Comparison of ENCODE assay signal across 9 cellular contexts in genomic region chr17:10018461-10018891, GRCh38.
DNase-seq lines count a peak whose midpoint lies in the region; ATAC-seq and TF ChIP-seq lines count a peak whose summit lies in the region.
"Had no signal": no experiment of that assay in that cellular context is flagged by ENCODE, and none has a peak within 500 bp of the region (broad histone marks: within the 10 kb centered on the region; RNA-seq: fewer than 3 reads in every experiment).

No MANE protein-coding gene starts in this region.

- POLR2A ChIA-PET in HEK293 (lab: Yijun Ruan, JAX) = no interaction called here

- no peaks in the 10 kb centered on the region for H3K9me3 Mint-ChIP-seq in activated CD8-positive, alpha-beta memory T cell treated with anti-CD3 and anti-CD28 coated beads, Interleukin-2, amount 10 ng/mL, durations not matched to agents 7 days and 5 days (ENCODE audit: low read depth)

- TF ChIP-seq POLR2A in NB4 (IDR thresholded peaks at IDR 0.05; ENCODE audit: extremely low read depth, insufficient read length) = no peak

- peaks cover 3% of the 10 kb centered on the region for H3K27me3 ChIP-seq in lower lobe of right lung (ENCODE audit: low read depth)
- H3K27me3 ChIP-seq: colonic mucosa had no signal

- H3K27me3 Mint-ChIP-seq in activated CD8-positive, alpha-beta memory T cell treated with anti-CD3 and anti-CD28 coated beads, Interleukin-2, amount 10 ng/mL, durations not matched to agents 7 days and 5 days = no peaks in the 10 kb centered on the region

- TF ChIP-seq CTCF in GM13976 (IDR thresholded peaks at IDR 0.05; ENCODE audit: borderline replicate concordance, control extremely low read depth, extremely low read depth, insufficient read depth, missing control alignments) = no peak
- no peak for TF ChIP-seq CTCF in HEK293 (tag by site-specific recombination; IDR thresholded peaks at IDR 0.05)
- TF ChIP-seq CTCF in NB4 (IDR thresholded peaks at IDR 0.05; ENCODE audit: low read depth, low read length) = no peak
- no peak for TF ChIP-seq CTCF in lower lobe of right lung (IDR thresholded peaks at IDR 0.05)

- peak; percentile 51 for DNase-seq in GM13976 (ENCODE audit: low spot score)
- DNase-seq in NB4 (ENCODE audit: low read depth) = peak; percentile 92
- no peak for DNase-seq in lower lobe of right lung
- DNase-seq in activated CD8-positive, alpha-beta memory T cell treated with anti-CD3 and anti-CD28 coated beads, Interleukin-2, amount 10 ng/mL, durations not matched to agents 7 days and 5 days = no peak
- no peak for DNase-seq in middle frontal gyrus (ENCODE audit: extremely low spot score, low spot score)
- DNase-seq in amygdala (lab: John Stamatoyannopoulos, UW) = no peak
- DNase-seq in SW 1271 (lab: John Stamatoyannopoulos, UW) = no peak
- DNase-seq: colonic mucosa had no signal

- H3K4me1 Mint-ChIP-seq in activated CD8-positive, alpha-beta memory T cell treated with anti-CD3 and anti-CD28 coated beads, Interleukin-2, amount 10 ng/mL, durations not matched to agents 7 days and 5 days = no peaks in the 10 kb centered on the region

- H3K4me3 Mint-ChIP-seq in activated CD8-positive, alpha-beta memory T cell treated with anti-CD3 and anti-CD28 coated beads, Interleukin-2, amount 10 ng/mL, durations not matched to agents 7 days and 5 days = no peak overlapping the region

- H3K4me3 ChIP-seq in HEK293 (ENCODE audit: low read depth, low read length) (no peak overlapping the region), NB4 (ENCODE audit: low read depth, low read length) (peak overlapping the region; percentile 51), lower lobe of right lung (no peak overlapping the region)
- H3K4me3 ChIP-seq: colonic mucosa had no signal

- H3K27ac ChIP-seq in HEK293 (ENCODE audit: extremely low read depth, low read depth, low read length) = no peak overlapping the region
- peak overlapping the region; percentile 49 for H3K27ac ChIP-seq in lower lobe of right lung
- H3K27ac ChIP-seq: colonic mucosa had no signal

- no peak overlapping the region for H3K27ac Mint-ChIP-seq in activated CD8-positive, alpha-beta memory T cell treated with anti-CD3 and anti-CD28 coated beads, Interleukin-2, amount 10 ng/mL, durations not matched to agents 7 days and 5 days

- H3K9me3 ChIP-seq in HEK293 (ENCODE audit: control insufficient read depth, insufficient read depth, low read depth, low read length) (no peaks in the 10 kb centered on the region), lower lobe of right lung (no peaks in the 10 kb centered on the region)
- H3K9me3 ChIP-seq: colonic mucosa had no signal

- CTCF ChIA-PET in HEK293 (lab: Yijun Ruan, JAX) = no interaction called here
- CTCF ChIA-PET in activated CD8-positive, alpha-beta memory T cell treated with anti-CD3 and anti-CD28 coated beads, Interleukin-2, amount 10 ng/mL, durations not matched to agents 7 days and 5 days (lab: Charles Lee) = no interaction called here

- H3K4me1 ChIP-seq in HEK293 (ENCODE audit: control insufficient read depth, insufficient read depth, low read length) = peaks cover 9% of the 10 kb centered on the region
- peaks cover 37% of the 10 kb centered on the region for H3K4me1 ChIP-seq in lower lobe of right lung
- H3K4me1 ChIP-seq: colonic mucosa had no signal

- in situ Hi-C loops in GM13976 (cut with MboI; ENCODE audit: low sequenced_read_pairs, unreplicated experiment) = no loop called here

- intact Hi-C loops in lower lobe of right lung (cut with DNase I) = no loop called here

- H3K36me3 Mint-ChIP-seq in activated CD8-positive, alpha-beta memory T cell treated with anti-CD3 and anti-CD28 coated beads, Interleukin-2, amount 10 ng/mL, durations not matched to agents 7 days and 5 days = no peaks in the 10 kb centered on the region

- no peaks in the 10 kb centered on the region for H3K36me3 ChIP-seq in HEK293 (ENCODE audit: control insufficient read depth in 2 of 2, insufficient read depth in 1 of 2, low read length in 2 of 2)
- H3K36me3 ChIP-seq in lower lobe of right lung = no peaks in the 10 kb centered on the region
- H3K36me3 ChIP-seq: colonic mucosa had no signal

- ATAC-seq in lower lobe of right lung = peak; percentile 74 to 77
- ATAC-seq in activated CD8-positive, alpha-beta memory T cell treated with anti-CD3 and anti-CD28 coated beads, Interleukin-2, amount 10 ng/mL, durations not matched to agents 7 days and 5 days = no peak

TF ChIP-seq in HEK293, 187 proteins besides CTCF, POLR2A, EP300 and RAD21:
- TF ChIP-seq ZNF521 (tag by site-specific recombination; IDR thresholded peaks at IDR 0.05) (no peak), KLF1 (tag by site-specific recombination; IDR thresholded peaks at IDR 0.05) (no peak), GLIS1 (tag by site-specific recombination; IDR thresholded peaks at IDR 0.05) (peak; percentile 41; the same call in 1 of the 2 replicates), ATF2 (tag by site-specific recombination; IDR thresholded peaks at IDR 0.05; ENCODE audit: low read depth) (no peak), ZNF843 (tag by site-specific recombination; IDR thresholded peaks at IDR 0.05) (no peak), ZNF18 (tag by site-specific recombination; IDR thresholded peaks at IDR 0.05) (no peak), IKZF3 (tag by site-specific recombination; IDR thresholded peaks at IDR 0.05) (no peak), ZNF449 (tag by site-specific recombination; IDR thresholded peaks at IDR 0.05) (no peak), ZNF214 (tag by site-specific recombination; IDR thresholded peaks at IDR 0.05; ENCODE audit: borderline replicate concordance) (no peak), ZNF660 (tag by site-specific recombination; IDR thresholded peaks at IDR 0.05) (no peak), ZIC2 (tag by site-specific recombination; IDR thresholded peaks at IDR 0.05) (peak; percentile 94), ZFP41 (tag by site-specific recombination; IDR thresholded peaks at IDR 0.05; ENCODE audit: borderline replicate concordance) (no peak), SP3 (tag by site-specific recombination; IDR thresholded peaks at IDR 0.05) (no peak), ZNF560 (tag by site-specific recombination; IDR thresholded peaks at IDR 0.05; ENCODE audit: borderline replicate concordance) (no peak), ZBTB21 (tag by site-specific recombination; IDR thresholded peaks at IDR 0.05) (no peak)

Comparison
In these comparisons a context has a peak if more than half of its experiments do, and no peak if none do; other contexts are left out.
1. DNase-seq: peak in GM13976 (single experiment) and NB4 (single experiment); none in lower lobe of right lung (single experiment), activated CD8-positive, alpha-beta memory T cell treated with anti-CD3 and anti-CD28 coated beads, Interleukin-2, amount 10 ng/mL, durations not matched to agents 7 days and 5 days (single experiment), middle frontal gyrus (single experiment), amygdala (0 of 56) and SW 1271 (0 of 2).